In genomic region chr17:81289627-81290026, GRCh38 we compare ENCODE assay signal across 25 cellular contexts.
"Had no signal": no experiment of that assay in that cellular context is flagged by ENCODE, and none has a peak within 500 bp of the region (broad histone marks: within the 10 kb centered on the region; RNA-seq: fewer than 3 reads in every experiment).

No MANE protein-coding gene starts in this region.

- DNase-seq: activated CD4-positive, alpha-beta memory T cell treated with anti-CD3 and anti-CD28 coated beads, Interleukin-2, amount 10 ng/mL, durations not matched to agents 7 days and 5 days; activated CD4-positive, alpha-beta T cell treated with anti-CD3 and anti-CD28 coated beads for 36 hours; activated CD4-positive, alpha-beta T cell treated with anti-CD3 and anti-CD28 coated beads, Interleukin-2, amount 50 U/mL, for 1 hour; activated naive CD4-positive, alpha-beta T cell treated with anti-CD3 and anti-CD28 coated beads, Interleukin-2, amount 50 U/mL, for 16 hours; activated naive CD8-positive, alpha-beta T cell treated with anti-CD3 and anti-CD28 coated beads, Interleukin-2, amount 10 ng/mL, durations not matched to agents 7 days and 5 days; activated T-cell treated with anti-CD3 and anti-CD28 coated beads, Interleukin-2, amount 50 U/mL, for 72 hours; adrenal gland; anterior cingulate cortex; caudate nucleus; MM.1S; NCI-H1105; NCI-H1436; NCI-H1694 treated with DMSO at 0.1 percent for 48 hours; NCI-H2029 treated with DMSO at 0.1 percent for 48 hours; NCI-H345; NCI-H510A; NCI-H526 treated with DMSO at 0.1 percent for 48 hours; NCI-H82; OCI-M1; RPMI8226; SHP77 treated with DMSO at 0.1 percent for 48 hours; T-helper 9 cell had no signal

- ATAC-seq: activated CD4-positive, alpha-beta T cell treated with anti-CD3 and anti-CD28 coated beads for 36 hours; activated T-cell treated with anti-CD3 and anti-CD28 coated beads, Interleukin-2, amount 50 U/mL, for 72 hours; Panc1 had no signal

- H3K27me3 ChIP-seq: adrenal gland had no signal

- H3K9me3 Mint-ChIP-seq: activated CD4-positive, alpha-beta memory T cell treated with anti-CD3 and anti-CD28 coated beads, Interleukin-2, amount 10 ng/mL, durations not matched to agents 7 days and 5 days; activated naive CD8-positive, alpha-beta T cell treated with anti-CD3 and anti-CD28 coated beads, Interleukin-2, amount 10 ng/mL, durations not matched to agents 7 days and 5 days; activated T-cell treated with anti-CD3 and anti-CD28 coated beads, Interleukin-2, amount 50 U/mL, for 72 hours; T-helper 1 cell treated with Interleukin-12 subunit alpha and Interleukin-12 subunit beta and Interleukin-4 antibody, amounts not matched to agents 30 μg/mL and 1 μg/mL, for 36 hours had no signal

- H3K4me3 ChIP-seq: adrenal gland had no signal

- H3K27ac ChIP-seq: adrenal gland, VCaP had no signal

- H3K9me3 ChIP-seq: adrenal gland had no signal

- H3K4me3 Mint-ChIP-seq: activated CD4-positive, alpha-beta memory T cell treated with anti-CD3 and anti-CD28 coated beads, Interleukin-2, amount 10 ng/mL, durations not matched to agents 7 days and 5 days; activated CD4-positive, alpha-beta T cell treated with anti-CD3 and anti-CD28 coated beads for 36 hours; activated naive CD8-positive, alpha-beta T cell treated with anti-CD3 and anti-CD28 coated beads, Interleukin-2, amount 10 ng/mL, durations not matched to agents 7 days and 5 days; activated T-cell treated with anti-CD3 and anti-CD28 coated beads, Interleukin-2, amount 50 U/mL, for 72 hours; T-helper 1 cell treated with Interleukin-12 subunit alpha and Interleukin-12 subunit beta and Interleukin-4 antibody, amounts not matched to agents 30 μg/mL and 1 μg/mL, for 36 hours had no signal

- H3K27me3 Mint-ChIP-seq: activated CD4-positive, alpha-beta memory T cell treated with anti-CD3 and anti-CD28 coated beads, Interleukin-2, amount 10 ng/mL, durations not matched to agents 7 days and 5 days; activated CD4-positive, alpha-beta T cell treated with anti-CD3 and anti-CD28 coated beads for 36 hours; activated naive CD8-positive, alpha-beta T cell treated with anti-CD3 and anti-CD28 coated beads, Interleukin-2, amount 10 ng/mL, durations not matched to agents 7 days and 5 days had no signal

- H3K27ac Mint-ChIP-seq: activated CD4-positive, alpha-beta T cell treated with anti-CD3 and anti-CD28 coated beads for 36 hours; activated naive CD8-positive, alpha-beta T cell treated with anti-CD3 and anti-CD28 coated beads, Interleukin-2, amount 10 ng/mL, durations not matched to agents 7 days and 5 days; activated T-cell treated with anti-CD3 and anti-CD28 coated beads, Interleukin-2, amount 50 U/mL, for 72 hours; T-helper 1 cell treated with Interleukin-12 subunit alpha and Interleukin-12 subunit beta and Interleukin-4 antibody, amounts not matched to agents 30 μg/mL and 1 μg/mL, for 36 hours had no signal
